Comparison of ENCODE assay signal across 19 cellular contexts in genomic region chr16:68512183-68512582, GRCh38.
"Had no signal": no experiment of that assay in that cellular context is flagged by ENCODE, and none has a peak within 500 bp of the region (broad histone marks: within the 10 kb centered on the region; RNA-seq: fewer than 3 reads in every experiment).

No MANE protein-coding gene starts in this region.

- H3K27ac Mint-ChIP-seq: activated CD8-positive, alpha-beta T cell treated with anti-CD3 and anti-CD28 coated beads for 36 hours; activated naive CD8-positive, alpha-beta T cell treated with anti-CD3 and anti-CD28 coated beads, Interleukin-2, amount 10 ng/mL, durations not matched to agents 7 days and 5 days; activated T-helper 2 cell treated with anti-CD3 and anti-CD28 coated beads, Interferon-gamma antibody, Interleukin-2, Interleukin-4, amounts not matched to agents 10 μg/mL and 5 μg/mL and 100 μg/mL, durations not matched to agents 14 hours and 24 hours and 36 hours; neural progenitor cell had no signal

- H3K9me3 Mint-ChIP-seq: activated CD8-positive, alpha-beta T cell treated with anti-CD3 and anti-CD28 coated beads for 36 hours; activated naive CD8-positive, alpha-beta T cell treated with anti-CD3 and anti-CD28 coated beads, Interleukin-2, amount 10 ng/mL, durations not matched to agents 7 days and 5 days; activated T-helper 2 cell treated with anti-CD3 and anti-CD28 coated beads, Interferon-gamma antibody, Interleukin-2, Interleukin-4, amounts not matched to agents 10 μg/mL and 5 μg/mL and 100 μg/mL, durations not matched to agents 14 hours and 24 hours and 36 hours; immature natural killer cell; neural progenitor cell had no signal

- H3K4me1 Mint-ChIP-seq: immature natural killer cell, neural progenitor cell had no signal

- H3K36me3 Mint-ChIP-seq: activated naive CD8-positive, alpha-beta T cell treated with anti-CD3 and anti-CD28 coated beads, Interleukin-2, amount 10 ng/mL, durations not matched to agents 7 days and 5 days; immature natural killer cell; naive B cell; neural progenitor cell had no signal

- DNase-seq: activated CD4-positive, alpha-beta T cell treated with anti-CD3 and anti-CD28 coated beads for 48 hours; activated CD4-positive, CD25-positive, alpha-beta regulatory T cell; activated CD8-positive, alpha-beta T cell treated with anti-CD3 and anti-CD28 coated beads for 36 hours; activated naive CD4-positive, alpha-beta T cell treated with Interleukin-2 at 50 U/mL for 16 hours; activated naive CD8-positive, alpha-beta T cell treated with anti-CD3 and anti-CD28 coated beads, Interleukin-2, amount 10 ng/mL, durations not matched to agents 7 days and 5 days; activated T-cell treated with anti-CD3 and anti-CD28 coated beads, Interleukin-2, amount 50 U/mL, for 1 hour; dorsolateral prefrontal cortex; immature natural killer cell; kidney glomerular epithelial cell; mesenchymal stem cell; naive B cell; stimulated activated CD4-positive, alpha-beta T cell treated with anti-CD3 and anti-CD28 coated beads, Interleukin-12 subunit alpha, Interleukin-12 subunit beta, amount 100 ng/mL, for 4 hours; stimulated activated CD4-positive, alpha-beta T cell treated with anti-CD3 and anti-CD28 coated beads, Interleukin-1b, Interleukin-23, amount 100 ng/mL, for 48 hours; stimulated activated CD8-positive, alpha-beta memory T cell treated with anti-CD3 and anti-CD28 coated beads, Interleukin-4, amount 100 ng/mL, for 48 hours; stimulated activated naive CD4-positive, alpha-beta T cell treated with Interleukin-2 at 50 U/mL for 16 hours; uterus had no signal

- H3K4me3 Mint-ChIP-seq: activated CD8-positive, alpha-beta T cell treated with anti-CD3 and anti-CD28 coated beads for 36 hours; activated naive CD8-positive, alpha-beta T cell treated with anti-CD3 and anti-CD28 coated beads, Interleukin-2, amount 10 ng/mL, durations not matched to agents 7 days and 5 days; immature natural killer cell; naive B cell; neural progenitor cell had no signal

- ATAC-seq: activated CD8-positive, alpha-beta T cell treated with anti-CD3 and anti-CD28 coated beads for 36 hours; mucosa of descending colon had no signal

- H3K27me3 Mint-ChIP-seq: activated CD8-positive, alpha-beta T cell treated with anti-CD3 and anti-CD28 coated beads for 36 hours had no signal
